Comparison of ENCODE assay signal across 8 cellular contexts in the genomic region with DNA sequence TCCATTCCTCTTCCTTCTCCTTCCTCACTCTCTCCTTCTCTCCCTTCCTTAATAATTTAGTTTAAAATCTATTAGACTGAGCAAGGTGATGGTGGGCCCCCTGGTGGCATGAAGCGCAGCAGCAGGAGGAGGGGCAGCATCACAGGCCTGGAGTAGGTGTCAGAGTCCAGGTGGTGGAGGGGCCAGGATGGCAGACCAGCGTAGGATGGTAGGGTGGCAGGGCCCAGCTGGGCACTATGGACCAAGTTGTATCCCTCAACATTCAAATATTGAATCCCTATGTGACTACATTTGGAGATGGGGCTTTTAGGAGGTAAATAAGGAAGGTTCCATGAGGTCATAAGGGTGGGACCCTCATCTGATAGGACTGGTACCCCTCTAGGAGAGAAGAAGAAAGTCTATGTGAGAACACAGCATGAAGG.
DNase-seq lines count a peak whose midpoint lies in the region; ATAC-seq and TF ChIP-seq lines count a peak whose summit lies in the region.

No MANE protein-coding gene starts in this region.

- peak overlapping the region; percentile 43 for H3K27ac Mint-ChIP-seq in activated T-cell treated with anti-CD3 and anti-CD28 coated beads, Interleukin-2, amount 50 U/mL, for 72 hours

- H3K27me3 ChIP-seq in neutrophil (no peaks in the 10 kb centered on the region), uterus (no peaks in the 10 kb centered on the region)

- H3K9me3 Mint-ChIP-seq in activated T-cell treated with anti-CD3 and anti-CD28 coated beads, Interleukin-2, amount 50 U/mL, for 72 hours: peaks cover 0 to 2% of the 10 kb centered on the region in 2 donors

- peaks cover 0 to 2% of the 10 kb centered on the region in 2 donors for H3K36me3 Mint-ChIP-seq in activated T-cell treated with anti-CD3 and anti-CD28 coated beads, Interleukin-2, amount 50 U/mL, for 72 hours (ENCODE audit: insufficient read depth in 2 of 2)

- no peaks in the 10 kb centered on the region for H3K27me3 Mint-ChIP-seq in activated T-cell treated with anti-CD3 and anti-CD28 coated beads, Interleukin-2, amount 50 U/mL, for 72 hours (ENCODE audit: low read depth)

- no peak for TF ChIP-seq POLR2A in uterus (IDR thresholded peaks at IDR 0.05)

- no peak overlapping the region for H3K4me3 Mint-ChIP-seq in activated T-cell treated with anti-CD3 and anti-CD28 coated beads, Interleukin-2, amount 50 U/mL, for 72 hours

- TF ChIP-seq CTCF in GM12874 (IDR thresholded peaks at IDR 0.05; ENCODE audit: insufficient read depth, low read depth, low read length) (peak; percentile 72), fibroblast of mammary gland (conservative IDR thresholded peaks at IDR 0.05; ENCODE audit: control insufficient read depth, insufficient read depth, low read depth, low read length) (peak; percentile 84), neutrophil (IDR thresholded peaks at IDR 0.05) (peak; percentile 93), uterus (IDR thresholded peaks at IDR 0.05) (peak; percentile 67 to 82 (median 75))

- peak in 1 of 2 donors; percentile 61 for ATAC-seq in activated T-cell treated with anti-CD3 and anti-CD28 coated beads, Interleukin-2, amount 50 U/mL, for 72 hours (replicated peaks in 1 of 2)
- ATAC-seq in HG03039 (IDR thresholded peaks at IDR 0.05; ENCODE audit: unreplicated experiment): no peak
- ATAC-seq in GM18502 (IDR thresholded peaks at IDR 0.05; ENCODE audit: poor library complexity, unreplicated experiment): no peak

- DNase-seq in NOMO-1 treated with DMSO at 0.1 percent for 48 hours (lab: John Stamatoyannopoulos, UW; ENCODE audit: unreplicated experiment) (peak; percentile 38), fibroblast of mammary gland (ENCODE audit: low read depth) (peak; percentile 51), uterus (peak; percentile 52)
- DNase-seq in activated T-cell treated with anti-CD3 and anti-CD28 coated beads, Interleukin-2, amount 50 U/mL, for 72 hours: peak; percentile 53 to 57

- no peaks in the 10 kb centered on the region for H3K4me1 Mint-ChIP-seq in activated T-cell treated with anti-CD3 and anti-CD28 coated beads, Interleukin-2, amount 50 U/mL, for 72 hours (ENCODE audit: low read depth)

- H3K36me3 ChIP-seq in neutrophil (no peaks in the 10 kb centered on the region), uterus (no peaks in the 10 kb centered on the region)

- no peaks in the 10 kb centered on the region for H3K9me3 ChIP-seq in neutrophil
- H3K9me3 ChIP-seq in uterus: no peaks in the 10 kb centered on the region

- H3K27ac ChIP-seq in neutrophil (no peak overlapping the region), uterus (no peak overlapping the region)

- intact Hi-C loops in uterus (cut with DNase I; ENCODE audit: low total_unique reads): no loop called here

- no peaks in the 10 kb centered on the region for H3K4me1 ChIP-seq in neutrophil (ENCODE audit: control insufficient read depth in 1 of 2, insufficient read depth in 1 of 2, low read depth in 1 of 2, low read length in 1 of 2)
- no peaks in the 10 kb centered on the region for H3K4me1 ChIP-seq in uterus

- H3K4me3 ChIP-seq in fibroblast of mammary gland (ENCODE audit: control insufficient read depth, low read depth, low read length) (no peak overlapping the region), neutrophil (ENCODE audit: low read depth in 1 of 2, low read length in 1 of 2) (no peak overlapping the region), uterus (no peak overlapping the region)
